ENCODE assay signal across 30 cellular contexts in the genomic region with DNA sequence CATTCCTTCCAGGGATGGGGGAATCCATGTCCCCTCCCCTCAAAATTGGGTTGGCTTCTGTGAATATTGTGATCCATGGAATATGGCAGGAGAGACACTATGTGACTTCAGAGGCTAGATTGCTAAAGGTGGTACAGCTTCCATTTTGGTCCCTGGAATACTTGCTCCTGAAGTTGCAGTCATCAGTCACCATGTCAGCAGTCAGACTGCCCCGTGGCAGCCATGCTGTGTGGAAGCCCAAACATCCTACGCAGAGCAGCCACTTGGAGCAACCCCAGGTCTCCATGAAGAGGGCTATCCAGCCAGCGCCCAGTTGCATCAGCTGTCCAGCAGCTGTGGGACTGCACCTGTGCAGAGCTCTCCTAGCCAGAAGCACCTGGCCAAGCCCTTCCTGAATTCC.
"Had no signal": no experiment of that assay in that cellular context is flagged by ENCODE, and none has a peak within 500 bp of the region (broad histone marks: within the 10 kb centered on the region; RNA-seq: fewer than 3 reads in every experiment).

No MANE protein-coding gene starts in this region.

- H3K9me3 ChIP-seq: body of pancreas, colonic mucosa, esophagus squamous epithelium had no signal

- H3K4me1 ChIP-seq: body of pancreas, colonic mucosa, gastroesophageal sphincter had no signal

- H3K27me3 ChIP-seq: body of pancreas, colonic mucosa, esophagus squamous epithelium, gastroesophageal sphincter, heart right ventricle had no signal

- DNase-seq: activated B cell treated with CpG ODN at 0.5 μM for 24 hours; activated CD4-positive, alpha-beta T cell treated with anti-CD3 and anti-CD28 coated beads for 48 hours; activated CD4-positive, alpha-beta T cell treated with anti-CD3 and anti-CD28 coated beads, Interleukin-2, amount 50 U/mL, for 1 hour; activated CD4-positive, alpha-beta T cell treated with anti-CD3 and anti-CD28 coated beads, Interleukin-2, amount 50 U/mL, for 48 hours; activated CD8-positive, alpha-beta memory T cell treated with anti-CD3 and anti-CD28 coated beads for 24 hours; activated CD8-positive, alpha-beta T cell treated with anti-CD3 and anti-CD28 coated beads for 36 hours; activated effector memory CD4-positive, alpha-beta T cell treated with Interleukin-2 at 50 U/mL for 16 hours; activated gamma-delta T cell treated with Interleukin-2 at 50 U/mL for 16 hours; activated naive CD4-positive, alpha-beta T cell treated with anti-CD3 and anti-CD28 coated beads, Interleukin-2, amount 50 U/mL, for 16 hours; activated naive CD4-positive, alpha-beta T cell treated with Interleukin-2 at 50 U/mL for 16 hours; activated T-cell treated with anti-CD3 and anti-CD28 coated beads, Interleukin-2, amount 50 U/mL, for 4 hours; amygdala; aorta; body of pancreas; caudate nucleus; cerebellar nuclear complex; colonic mucosa; effector CD8-positive, alpha-beta T cell; esophagus squamous epithelium; foreskin melanocyte; heart right ventricle; T-helper 17 cell; T1000; WERI-Rb-1 had no signal

- ATAC-seq: activated CD4-positive, CD25-positive, alpha-beta regulatory T cell treated with anti-CD3 and anti-CD28 coated beads, Interleukin-2, amount 50 U/mL, for 24 hours; activated CD8-positive, alpha-beta T cell treated with anti-CD3 and anti-CD28 coated beads for 36 hours; activated T-cell treated with anti-CD3 and anti-CD28 coated beads, Interleukin-2, amount 50 U/mL, for 4 hours; activated T-helper 17 cell treated with anti-CD3 and anti-CD28 coated beads, Interleukin-2, amount 50 U/mL, for 72 hours; body of pancreas; gastroesophageal sphincter; heart right ventricle; T-helper 17 cell had no signal

- H3K36me3 ChIP-seq: colonic mucosa, WERI-Rb-1 had no signal

- FAIRE-seq: endometrium, endothelial cell of umbilical vein had no signal

- H3K4me3 ChIP-seq: body of pancreas, colonic mucosa, esophagus squamous epithelium, gastroesophageal sphincter, heart right ventricle had no signal

- H3K27ac ChIP-seq: body of pancreas, colonic mucosa, epithelial cell of prostate, esophagus squamous epithelium, gastroesophageal sphincter, heart right ventricle, WERI-Rb-1 had no signal
